ENCODE assay signal across 1 cellular context in genomic region chr3:112134335-112135124, GRCh38.
TF ChIP-seq lines count a peak whose summit lies in the region.

No MANE protein-coding gene starts in this region.

TF ChIP-seq in GM12878, 131 proteins besides CTCF, POLR2A, EP300 and RAD21 (continued from another document):
- TF ChIP-seq REST (IDR thresholded peaks at IDR 0.05; ENCODE audit: low read depth, low read length): no peak
- 0 out of 2 replicates have a peak, but pooled peaks have one; percentile 39 for TF ChIP-seq ATF7 (IDR thresholded peaks at IDR 0.05; ENCODE audit: low read depth)
- peak; percentile 74; the same call in 1 of the 2 replicates for TF ChIP-seq ZNF217 (IDR thresholded peaks at IDR 0.05)
- TF ChIP-seq RELA (IDR thresholded peaks at IDR 0.05; ENCODE audit: borderline replicate concordance, partially characterized antibody): peak; percentile 16
- no peak for TF ChIP-seq LARP7 (IDR thresholded peaks at IDR 0.05)
- peak; percentile 22 for TF ChIP-seq SKIL (IDR thresholded peaks at IDR 0.05; ENCODE audit: low read depth, poor library complexity, severe bottlenecking)
- TF ChIP-seq PAX8 (IDR thresholded peaks at IDR 0.05): 0 out of 2 replicates have a peak, but pooled peaks have one; percentile 32
- TF ChIP-seq CEBPB (IDR thresholded peaks at IDR 0.05; ENCODE audit: borderline replicate concordance in 1 of 2, low read depth in 2 of 2, low read length in 2 of 2): no peak
- 0 out of 2 replicates have a peak, but pooled peaks have one; percentile 2 for TF ChIP-seq DPF2 (IDR thresholded peaks at IDR 0.05)
- peak; percentile 58; the same call in 1 of the 2 replicates for TF ChIP-seq RELB (IDR thresholded peaks at IDR 0.05; ENCODE audit: low read depth)
- peak; percentile 66; the same call in 1 of the 2 replicates for TF ChIP-seq CHD2 (IDR thresholded peaks at IDR 0.05; ENCODE audit: borderline replicate concordance, low read depth, low read length)
- TF ChIP-seq STAT3 (IDR thresholded peaks at IDR 0.05; ENCODE audit: low read depth, low read length): 0 out of 2 replicates have a peak, but pooled peaks have one; percentile 59
- no peak for TF ChIP-seq IRF4 (IDR thresholded peaks at IDR 0.05; ENCODE audit: low read depth, low read length)
- TF ChIP-seq ZNF24 (IDR thresholded peaks at IDR 0.05): 0 out of 2 replicates have a peak, but pooled peaks have one; percentile 20
- TF ChIP-seq GATAD2B (conservative IDR thresholded peaks at IDR 0.05; ENCODE audit: low read depth): no peak
- peak; percentile 32; the same call in 1 of the 2 replicates for TF ChIP-seq EED (IDR thresholded peaks at IDR 0.05; ENCODE audit: low read depth)
- no peak for TF ChIP-seq KDM1A (IDR thresholded peaks at IDR 0.05; ENCODE audit: borderline replicate concordance)
- 0 out of 2 replicates have a peak, but pooled peaks have one; percentile 66 for TF ChIP-seq CHD1 (IDR thresholded peaks at IDR 0.05; ENCODE audit: low read depth, low read length)
- TF ChIP-seq NRF1 (conservative IDR thresholded peaks at IDR 0.05; ENCODE audit: low read depth, low read length): no peak
- no peak; the same call in 1 of the 2 replicates for TF ChIP-seq BMI1 (IDR thresholded peaks at IDR 0.05; ENCODE audit: borderline replicate concordance)
- no peak for TF ChIP-seq E2F8 (IDR thresholded peaks at IDR 0.05; ENCODE audit: low read depth, partially characterized antibody)
